In the genomic region with DNA sequence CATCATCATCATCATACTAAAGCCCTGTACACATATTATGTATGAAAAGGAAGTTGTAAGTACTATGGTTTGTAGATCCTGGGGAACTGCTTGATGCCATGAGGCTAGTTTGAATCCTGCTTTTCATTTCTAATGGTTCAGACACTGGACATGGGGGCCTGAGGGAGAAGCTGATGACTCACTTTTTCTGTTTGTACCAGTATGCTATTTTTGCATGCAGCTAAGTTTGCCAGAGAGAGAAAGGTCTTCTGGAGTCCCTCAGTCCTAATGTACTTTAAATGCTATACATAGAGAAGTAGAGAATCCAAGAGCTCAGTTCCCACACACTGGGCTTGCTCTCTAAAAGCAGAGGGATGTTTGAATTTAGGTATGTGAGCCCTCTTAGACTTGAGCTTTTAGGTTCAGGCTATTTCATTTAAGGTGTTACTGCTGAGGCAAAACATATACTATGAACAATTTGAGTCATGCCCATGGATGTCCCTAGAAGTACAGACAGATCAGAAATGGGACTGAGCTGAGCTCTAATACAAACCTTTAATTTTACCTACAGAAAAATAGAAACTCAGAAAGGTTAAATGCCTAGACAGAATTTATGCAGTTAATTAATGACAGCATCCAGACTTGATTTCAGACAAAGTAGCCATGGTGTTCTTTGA, we compare ENCODE assay signal across 21 cellular contexts. TPM values are rescaled to one million over a fixed set of nuclear protein-coding genes. Genes with fewer than 3 reads are reported as not detected.
DNase-seq lines count a peak whose midpoint lies in the region; ATAC-seq and TF ChIP-seq lines count a peak whose summit lies in the region.
"Had no signal": no experiment of that assay in that cellular context is flagged by ENCODE, and none has a peak within 500 bp of the region (broad histone marks: within the 10 kb centered on the region; RNA-seq: fewer than 3 reads in every experiment).

No MANE protein-coding gene starts in this region.

- H4K8ac ChIP-seq in IMR-90 (ENCODE audit: low read depth in 2 of 2, low read length in 2 of 2) = no peak overlapping the region

- H3K36me3 ChIP-seq in IMR-90 (ENCODE audit: control insufficient read depth, insufficient read depth, low read length) = no peaks in the 10 kb centered on the region
- H3K36me3 ChIP-seq in adipocyte (ENCODE audit: control insufficient read depth, insufficient read depth, low read length, severe bottlenecking) = no peaks in the 10 kb centered on the region
- H3K36me3 ChIP-seq: SJSA1, WERI-Rb-1 had no signal

- no peak overlapping the region for H3K23ac ChIP-seq in IMR-90 (ENCODE audit: low read depth, low read length)

- H3K56ac ChIP-seq in IMR-90 (ENCODE audit: extremely low read depth, insufficient read depth, low read length) = no peak overlapping the region

- H3K9me3 ChIP-seq in IMR-90 (ENCODE audit: control insufficient read depth, insufficient read depth, low read length) (no peaks in the 10 kb centered on the region), adipocyte (ENCODE audit: control insufficient read depth, low read length) (no peaks in the 10 kb centered on the region)
- H3K9me3 ChIP-seq: SJSA1, testis had no signal

- POLR2A ChIA-PET in IMR-90 (lab: Charles Lee; ENCODE audit: unreplicated experiment) = no interaction called here

- H2AK9ac ChIP-seq in IMR-90 (replicated peaks; ENCODE audit: low read depth, low read length, poor library complexity) = no peak overlapping the region

- H3K36me3 Mint-ChIP-seq in stimulated activated naive B cell treated with anti-CD40 and anti-IgM and Interleukin-4, amounts not matched to agents 10 μg/mL and 1 μg/mL and 100 μg/mL, for 72 hours = peaks cover 18 to 28% of the 10 kb centered on the region in 2 donors

- TF ChIP-seq CTCF in IMR-90 (conservative IDR thresholded peaks at IDR 0.05; ENCODE audit: low read depth, low read length) (no peak), foreskin keratinocyte (conservative IDR thresholded peaks at IDR 0.05) (no peak)

- H3K79me1 ChIP-seq in IMR-90 (ENCODE audit: low read depth in 1 of 2, low read length in 2 of 2) = no peaks in the 10 kb centered on the region

- H3K4me3 ChIP-seq in IMR-90 (ENCODE audit: insufficient read depth, low read depth, low read length) = no peak overlapping the region
- H3K4me3 ChIP-seq in adipocyte (ENCODE audit: low read length) = no peak overlapping the region
- H3K4me3 ChIP-seq: GM23248, SJSA1, testis had no signal

- H3K9ac ChIP-seq in IMR-90 (ENCODE audit: low read depth, low read length) = no peak overlapping the region
- no peak overlapping the region for H3K9ac ChIP-seq in adipocyte (ENCODE audit: low read length)
- H3K9ac ChIP-seq: GM23248, KMS-11 had no signal

- no peak overlapping the region for H3K4ac ChIP-seq in IMR-90 (ENCODE audit: low read depth, low read length)

- H4K91ac ChIP-seq in IMR-90 (ENCODE audit: insufficient read depth, low read depth, low read length) = no peak overlapping the region

- H3K9me1 ChIP-seq in IMR-90 (ENCODE audit: insufficient read depth, low read length) = no peaks in the 10 kb centered on the region

- no peak overlapping the region for H2BK5ac ChIP-seq in IMR-90 (ENCODE audit: low read depth, low read length, poor library complexity, severe bottlenecking)

- DNase-seq in IMR-90 = peak; percentile 38
- DNase-seq in adipocyte (ENCODE audit: low read depth) = peak; percentile 1
- DNase-seq in foreskin keratinocyte = no peak
- DNase-seq in stimulated activated naive B cell treated with anti-CD40 and anti-IgM and Interleukin-4, amounts not matched to agents 10 μg/mL and 1 μg/mL and 100 μg/mL, for 72 hours = no peak
- no peak for DNase-seq in NCI-H2107 treated with DMSO at 0.1 percent for 48 hours (lab: John Stamatoyannopoulos, UW; ENCODE audit: unreplicated experiment)
- no peak for DNase-seq in NCI-H774 (lab: John Stamatoyannopoulos, UW)
- DNase-seq: activated naive CD4-positive, alpha-beta T cell; activated T-cell treated with anti-CD3 and anti-CD28 coated beads for 4 hours; amygdala; DMS79; GM23248; NCI-H1417; NCI-H2171; NCI-H526 treated with DMSO at 0.1 percent for 48 hours; T-helper 2 cell; testis; WERI-Rb-1 had no signal

- TF ChIP-seq RAD21 in IMR-90 (IDR thresholded peaks at IDR 0.05; ENCODE audit: low read length) = no peak

- no peaks in the 10 kb centered on the region for H3K9me3 Mint-ChIP-seq in stimulated activated naive B cell treated with anti-CD40 and anti-IgM and Interleukin-4, amounts not matched to agents 10 μg/mL and 1 μg/mL and 100 μg/mL, for 72 hours

- H2AFZ ChIP-seq in IMR-90 (replicated peaks; ENCODE audit: low read length, poor library complexity) = no peak overlapping the region
- H2AFZ ChIP-seq: GM23248 had no signal

- H2BK20ac ChIP-seq in IMR-90 (ENCODE audit: low read depth, low read length) = no peak overlapping the region

- H4K20me1 ChIP-seq in IMR-90 (ENCODE audit: insufficient read depth, low read length) = no peaks in the 10 kb centered on the region

- intact Hi-C loops in IMR-90 (cut with micrococcal nuclease) = no loop called here

- H4K5ac ChIP-seq in IMR-90 (ENCODE audit: low read depth, low read length) = no peak overlapping the region

- no peak overlapping the region for H2BK15ac ChIP-seq in IMR-90 (ENCODE audit: low read depth, low read length)

- in situ Hi-C loops in IMR-90 (cut with MboI; ENCODE audit: low sequenced_read_pairs) = no loop called here

- TF ChIP-seq POLR2A in IMR-90 (IDR thresholded peaks at IDR 0.05; ENCODE audit: low read depth, low read length) = no peak

- no peak overlapping the region for H2BK120ac ChIP-seq in IMR-90 (ENCODE audit: low read depth, low read length)

- no peaks in the 10 kb centered on the region for H3K27me3 Mint-ChIP-seq in stimulated activated naive B cell treated with anti-CD40 and anti-IgM and Interleukin-4, amounts not matched to agents 10 μg/mL and 1 μg/mL and 100 μg/mL, for 72 hours

- H3K18ac ChIP-seq in IMR-90 (ENCODE audit: low read depth, low read length) = no peak overlapping the region

- no peak overlapping the region for H3K14ac ChIP-seq in IMR-90 (replicated peaks; ENCODE audit: low read depth, low read length)

- H2AK5ac ChIP-seq in IMR-90 (ENCODE audit: low read depth, low read length) = no peak overlapping the region

- ATAC-seq in IMR-90 (ENCODE audit: low read depth) (peak; percentile 40), foreskin keratinocyte (peak; percentile 18), GM18867 (IDR thresholded peaks at IDR 0.05; ENCODE audit: unreplicated experiment) (no peak)
- ATAC-seq in stimulated activated naive B cell treated with anti-CD40 and anti-IgM and Interleukin-4, amounts not matched to agents 10 μg/mL and 1 μg/mL and 100 μg/mL, for 72 hours (replicated peaks) = peak; percentile 27 to 46

- H3K27ac ChIP-seq in IMR-90 (ENCODE audit: insufficient read depth, low read length) = no peak overlapping the region
- H3K27ac ChIP-seq in foreskin keratinocyte = no peak overlapping the region
- H3K27ac ChIP-seq: GM23248, KMS-11, SJSA1, testis, WERI-Rb-1 had no signal

- dilution Hi-C loops in IMR-90 (cut with HindIII; ENCODE audit: low sequenced_read_pairs, unreplicated experiment) = no loop called here

- peak overlapping the region; percentile 41; the same call in 1 of the 2 replicates for H3K4me2 ChIP-seq in IMR-90 (ENCODE audit: low read depth, low read length)
- H3K4me2 ChIP-seq: KMS-11 had no signal

- H3K4me3 Mint-ChIP-seq in stimulated activated naive B cell treated with anti-CD40 and anti-IgM and Interleukin-4, amounts not matched to agents 10 μg/mL and 1 μg/mL and 100 μg/mL, for 72 hours = no peak overlapping the region

- H3K4me1 ChIP-seq in IMR-90 (ENCODE audit: control insufficient read depth, insufficient read depth, low read length) = no peaks in the 10 kb centered on the region; the same call in 1 of the 2 replicates
- H3K4me1 ChIP-seq in adipocyte (ENCODE audit: control insufficient read depth, insufficient read depth, low read length) = no peaks in the 10 kb centered on the region
- no peaks in the 10 kb centered on the region for H3K4me1 ChIP-seq in foreskin keratinocyte
- H3K4me1 ChIP-seq: SJSA1, testis had no signal

- H3K27ac Mint-ChIP-seq in stimulated activated naive B cell treated with anti-CD40 and anti-IgM and Interleukin-4, amounts not matched to agents 10 μg/mL and 1 μg/mL and 100 μg/mL, for 72 hours = no peak overlapping the region

- BruUV-seq in IMR-90 (replicated peaks; lab: Mats Ljungman, UMichigan) = no TSS peak

- H3K27me3 ChIP-seq in IMR-90 (ENCODE audit: control insufficient read depth, insufficient read depth, low read length) (no peaks in the 10 kb centered on the region), adipocyte (replicated peaks; ENCODE audit: control insufficient read depth, insufficient read depth, low read length) (no peaks in the 10 kb centered on the region), foreskin keratinocyte (no peaks in the 10 kb centered on the region)
- H3K27me3 ChIP-seq: SJSA1, testis had no signal

- CTCF ChIA-PET in IMR-90 (lab: Yijun Ruan, JAX) = no interaction called here

- H3K4me1 Mint-ChIP-seq in stimulated activated naive B cell treated with anti-CD40 and anti-IgM and Interleukin-4, amounts not matched to agents 10 μg/mL and 1 μg/mL and 100 μg/mL, for 72 hours = peaks cover 15 to 31% of the 10 kb centered on the region in 2 donors

TF ChIP-seq in IMR-90, 13 proteins besides CTCF, POLR2A, EP300 and RAD21 (continues in another document):
- TF ChIP-seq BHLHE40 (IDR thresholded peaks at IDR 0.05; ENCODE audit: low read depth, low read length) = no peak
- TF ChIP-seq CEBPB (IDR thresholded peaks at IDR 0.05; ENCODE audit: low read depth, low read length) = no peak
- no peak for TF ChIP-seq MAZ (IDR thresholded peaks at IDR 0.05; ENCODE audit: borderline replicate concordance, low read depth, low read length)
- TF ChIP-seq RCOR1 (IDR thresholded peaks at IDR 0.05; ENCODE audit: insufficient replicate concordance, low read length) = no peak
- TF ChIP-seq, protein P1, sequence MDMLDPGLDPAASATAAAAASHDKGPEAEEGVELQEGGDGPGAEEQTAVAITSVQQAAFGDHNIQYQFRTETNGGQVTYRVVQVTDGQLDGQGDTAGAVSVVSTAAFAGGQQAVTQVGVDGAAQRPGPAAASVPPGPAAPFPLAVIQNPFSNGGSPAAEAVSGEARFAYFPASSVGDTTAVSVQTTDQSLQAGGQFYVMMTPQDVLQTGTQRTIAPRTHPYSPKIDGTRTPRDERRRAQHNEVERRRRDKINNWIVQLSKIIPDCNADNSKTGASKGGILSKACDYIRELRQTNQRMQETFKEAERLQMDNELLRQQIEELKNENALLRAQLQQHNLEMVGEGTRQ (IDR thresholded peaks at IDR 0.05; ENCODE audit: low read depth, low read length) = no peak
- no peak for TF ChIP-seq NFE2L2 (IDR thresholded peaks at IDR 0.05; ENCODE audit: low read depth, low read length)
- TF ChIP-seq MAFK (IDR thresholded peaks at IDR 0.05; ENCODE audit: low read depth, low read length) = no peak
- TF ChIP-seq MXI1 (IDR thresholded peaks at IDR 0.05; ENCODE audit: borderline replicate concordance, low read depth, low read length) = no peak
- TF ChIP-seq RFX5 (IDR thresholded peaks at IDR 0.05; ENCODE audit: low read depth, low read length) = no peak

RNA-seq across cellular contexts. Expression of gene HS3ST1, which starts 17.6 kb away (rescaled TPM):
- total RNA-seq in IMR-90 (2012; rRNA removed) (not detected in 2 replicates), foreskin keratinocyte (7.1 and 8.5 TPM in 2 replicates)
- polyA plus RNA-seq in IMR-90 (2012; rRNA removed) (0.09 TPM in 1 of 2 replicates, not detected in the other), foreskin keratinocyte (5.1 and 5.8 TPM in 2 replicates)
- 0.01 TPM in 1 of 2 replicates, not detected in the other for polyA plus RNA-seq in IMR-90 (2012; cell fraction: cytosol; rRNA removed)
- polyA plus RNA-seq in IMR-90 (2012; cell fraction: nucleus; rRNA removed; ENCODE audit: low replicate concordance) = 0.01 TPM in 2 replicates
- total RNA-seq: chondrocyte, GM23248, SJSA1 had no signal
- polyA plus RNA-seq: GM23248 had no signal

Comparison
In these comparisons a context has a peak if more than half of its experiments do, and no peak if none do; other contexts are left out.
1. DNase-seq: peak in IMR-90 (single experiment) and adipocyte (single experiment); none in foreskin keratinocyte (0 of 2), stimulated activated naive B cell treated with anti-CD40 and anti-IgM and Interleukin-4, amounts not matched to agents 10 μg/mL and 1 μg/mL and 100 μg/mL, for 72 hours (single experiment), NCI-H2107 treated with DMSO at 0.1 percent for 48 hours (single experiment) and NCI-H774 (single experiment).